19 cellular contexts compared by ENCODE assay signal in genomic region chr6:170057034-170057734, GRCh38.
DNase-seq lines count a peak whose midpoint lies in the region; ATAC-seq and TF ChIP-seq lines count a peak whose summit lies in the region.
"Had no signal": no experiment of that assay in that cellular context is flagged by ENCODE, and none has a peak within 500 bp of the region (broad histone marks: within the 10 kb centered on the region; RNA-seq: fewer than 3 reads in every experiment).

No MANE protein-coding gene starts in this region.

- no peaks in the 10 kb centered on the region for H3K4me1 Mint-ChIP-seq in activated T-helper 1 cell treated with anti-CD3 and anti-CD28 coated beads, Interleukin-12 subunit alpha, Interleukin-12 subunit beta, Interleukin-2, Interleukin-4 antibody, amounts not matched to agents 30 ng/mL and 10 ng/mL and 1 ng/mL, durations not matched to agents 14 hours and 24 hours and 36 hours (ENCODE audit: low read depth)
- no peaks in the 10 kb centered on the region for H3K4me1 Mint-ChIP-seq in osteocyte (ENCODE audit: unreplicated experiment)
- no peaks in the 10 kb centered on the region for H3K4me1 Mint-ChIP-seq in type B pancreatic cell (ENCODE audit: unreplicated experiment)
- H3K4me1 Mint-ChIP-seq: CD4-positive, alpha-beta memory T cell had no signal

- TF ChIP-seq CTCF in osteocyte (IDR thresholded peaks at IDR 0.05) (no peak), type B pancreatic cell (conservative IDR thresholded peaks at IDR 0.05) (no peak)

- intact Hi-C loops in activated T-helper 1 cell treated with anti-CD3 and anti-CD28 coated beads, Interleukin-12 subunit alpha, Interleukin-12 subunit beta, Interleukin-2, Interleukin-4 antibody, amounts not matched to agents 30 ng/mL and 10 ng/mL and 1 ng/mL, durations not matched to agents 14 hours and 24 hours and 36 hours (cut with micrococcal nuclease) = no loop called here

- no peaks in the 10 kb centered on the region for H3K27me3 Mint-ChIP-seq in activated T-helper 1 cell treated with anti-CD3 and anti-CD28 coated beads, Interleukin-12 subunit alpha, Interleukin-12 subunit beta, Interleukin-2, Interleukin-4 antibody, amounts not matched to agents 30 ng/mL and 10 ng/mL and 1 ng/mL, durations not matched to agents 14 hours and 24 hours and 36 hours (ENCODE audit: insufficient read depth)
- no peaks in the 10 kb centered on the region for H3K27me3 Mint-ChIP-seq in osteocyte (ENCODE audit: unreplicated experiment)
- H3K27me3 Mint-ChIP-seq in type B pancreatic cell = no peaks in the 10 kb centered on the region
- H3K27me3 Mint-ChIP-seq: CD4-positive, alpha-beta memory T cell had no signal

- no peaks in the 10 kb centered on the region for H3K9me3 Mint-ChIP-seq in activated T-helper 1 cell treated with anti-CD3 and anti-CD28 coated beads, Interleukin-12 subunit alpha, Interleukin-12 subunit beta, Interleukin-2, Interleukin-4 antibody, amounts not matched to agents 30 ng/mL and 10 ng/mL and 1 ng/mL, durations not matched to agents 14 hours and 24 hours and 36 hours
- H3K9me3 Mint-ChIP-seq in osteocyte (ENCODE audit: unreplicated experiment) = peaks cover 23% of the 10 kb centered on the region
- H3K9me3 Mint-ChIP-seq in type B pancreatic cell = no peaks in the 10 kb centered on the region

- peak overlapping the region; percentile 55 for H3K27ac Mint-ChIP-seq in activated T-helper 1 cell treated with anti-CD3 and anti-CD28 coated beads, Interleukin-12 subunit alpha, Interleukin-12 subunit beta, Interleukin-2, Interleukin-4 antibody, amounts not matched to agents 30 ng/mL and 10 ng/mL and 1 ng/mL, durations not matched to agents 14 hours and 24 hours and 36 hours
- H3K27ac Mint-ChIP-seq in osteocyte (ENCODE audit: unreplicated experiment) (no peak overlapping the region), type B pancreatic cell (no peak overlapping the region)
- H3K27ac Mint-ChIP-seq: CD4-positive, alpha-beta memory T cell had no signal

- DNase-seq in activated T-helper 1 cell treated with anti-CD3 and anti-CD28 coated beads, Interleukin-12 subunit alpha, Interleukin-12 subunit beta, Interleukin-2, Interleukin-4 antibody, amounts not matched to agents 30 ng/mL and 10 ng/mL and 1 ng/mL, durations not matched to agents 14 hours and 24 hours and 36 hours (ENCODE audit: low spot score) = no peak
- peak; percentile 29 for DNase-seq in islet precursor cell
- peak; percentile 66 for DNase-seq in osteocyte (ENCODE audit: extremely low spot score, unreplicated experiment)
- peak; percentile 62 for DNase-seq in type B pancreatic cell (ENCODE audit: extremely low spot score, unreplicated experiment)
- no peak for DNase-seq in NCI-H2227 (lab: John Stamatoyannopoulos, UW; ENCODE audit: unreplicated experiment)
- DNase-seq: BE2C; CD4-positive, alpha-beta memory T cell; DND-41; GDM1; KBM-7; NCI-H1048; NCI-H146; NCI-H2081 treated with DMSO at 0.1 percent for 48 hours; NCI-H226; PC-9 had no signal

- H3K4me3 Mint-ChIP-seq in activated T-helper 1 cell treated with anti-CD3 and anti-CD28 coated beads, Interleukin-12 subunit alpha, Interleukin-12 subunit beta, Interleukin-2, Interleukin-4 antibody, amounts not matched to agents 30 ng/mL and 10 ng/mL and 1 ng/mL, durations not matched to agents 14 hours and 24 hours and 36 hours = no peak overlapping the region
- H3K4me3 Mint-ChIP-seq in osteocyte (ENCODE audit: unreplicated experiment) = no peak overlapping the region
- H3K4me3 Mint-ChIP-seq in type B pancreatic cell = no peak overlapping the region
- H3K4me3 Mint-ChIP-seq: CD4-positive, alpha-beta memory T cell had no signal

- no peaks in the 10 kb centered on the region for H3K36me3 Mint-ChIP-seq in activated T-helper 1 cell treated with anti-CD3 and anti-CD28 coated beads, Interleukin-12 subunit alpha, Interleukin-12 subunit beta, Interleukin-2, Interleukin-4 antibody, amounts not matched to agents 30 ng/mL and 10 ng/mL and 1 ng/mL, durations not matched to agents 14 hours and 24 hours and 36 hours (ENCODE audit: low read depth)
- H3K36me3 Mint-ChIP-seq in osteocyte (ENCODE audit: unreplicated experiment) = no peaks in the 10 kb centered on the region
- H3K36me3 Mint-ChIP-seq in type B pancreatic cell = no peaks in the 10 kb centered on the region
- H3K36me3 Mint-ChIP-seq: CD4-positive, alpha-beta memory T cell had no signal

- no peak for ATAC-seq in GM18907 (IDR thresholded peaks at IDR 0.05; ENCODE audit: unreplicated experiment)
- no peak for ATAC-seq in GM21423 (IDR thresholded peaks at IDR 0.05; ENCODE audit: unreplicated experiment)
- ATAC-seq: HCT116, Right ventricle myocardium inferior had no signal

Comparison
In these comparisons a context has a peak if more than half of its experiments do, and no peak if none do; other contexts are left out.
1. DNase-seq: peak in islet precursor cell (single experiment), osteocyte (single experiment) and type B pancreatic cell (single experiment); none in activated T-helper 1 cell treated with anti-CD3 and anti-CD28 coated beads, Interleukin-12 subunit alpha, Interleukin-12 subunit beta, Interleukin-2, Interleukin-4 antibody, amounts not matched to agents 30 ng/mL and 10 ng/mL and 1 ng/mL, durations not matched to agents 14 hours and 24 hours and 36 hours (single experiment) and NCI-H2227 (single experiment).